ENCODE assay signal across 24 cellular contexts in the genomic region with DNA sequence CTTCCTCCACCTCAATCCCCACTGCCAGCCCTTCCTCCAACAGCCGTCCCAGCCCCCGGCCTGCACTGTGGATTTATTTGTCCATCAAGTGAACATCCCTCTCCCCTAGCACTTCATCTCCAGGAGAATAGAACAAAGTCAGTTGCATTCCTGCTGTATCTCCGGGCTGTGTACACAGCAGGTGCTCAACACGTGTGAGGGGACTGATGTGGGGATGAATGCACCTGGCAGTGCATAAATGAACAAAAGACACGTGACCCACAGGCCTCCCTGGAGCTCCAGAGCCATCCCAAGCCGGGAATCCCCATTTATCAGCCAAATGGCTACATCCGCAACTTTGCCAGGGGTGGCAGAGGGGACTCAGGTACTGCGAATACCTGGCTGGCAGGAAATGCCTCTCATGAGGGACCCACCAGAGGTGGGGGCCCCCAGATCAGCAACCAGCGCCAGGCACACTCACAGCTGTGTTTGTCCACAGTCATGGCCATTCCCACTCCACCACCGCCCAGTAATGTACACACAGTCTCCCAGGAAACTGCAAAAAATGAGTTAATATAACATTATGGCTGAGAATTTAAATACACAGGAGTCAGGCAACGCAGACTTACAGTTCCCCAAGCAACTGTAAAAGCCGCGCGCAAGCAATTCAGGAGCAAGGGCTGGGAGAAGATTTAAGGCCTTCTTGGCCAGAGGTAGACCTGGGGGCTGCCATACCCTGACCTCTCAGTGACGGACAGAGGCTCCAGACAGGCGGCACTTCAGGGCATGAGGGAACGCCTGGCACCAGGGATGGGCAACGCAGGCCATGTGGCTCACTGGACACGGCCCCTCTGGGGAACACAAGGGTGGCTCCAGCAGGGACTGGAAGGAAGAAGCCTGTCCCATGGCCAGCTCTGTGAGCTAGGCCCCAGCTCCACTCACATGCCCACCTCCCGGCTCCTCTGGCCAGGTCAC. TPM values are rescaled to one million over a fixed set of nuclear protein-coding genes. Genes with fewer than 3 reads are reported as not detected.
DNase-seq lines count a peak whose midpoint lies in the region; ATAC-seq, FAIRE-seq and TF ChIP-seq lines count a peak whose summit lies in the region.
"Had no signal": no experiment of that assay in that cellular context is flagged by ENCODE, and none has a peak within 500 bp of the region (broad histone marks: within the 10 kb centered on the region; RNA-seq: fewer than 3 reads in every experiment).

No MANE protein-coding gene starts in this region.

- H2AFZ ChIP-seq in HepG2 (ENCODE audit: low read length) (no peak overlapping the region), mesenchymal stem cell (ENCODE audit: low read depth, low read length) (no peak overlapping the region)

- H3K4me1 ChIP-seq in HepG2 (ENCODE audit: insufficient read depth, low read length) (no peaks in the 10 kb centered on the region; the same call in 1 of the 2 replicates), right lobe of liver (no peaks in the 10 kb centered on the region), mesenchymal stem cell (ENCODE audit: control insufficient read depth, insufficient read depth, low read depth, low read length) (peaks cover 5% of the 10 kb centered on the region), uterus (peaks cover 0 to 14% of the 10 kb centered on the region in 2 donors)

- peak overlapping the region; percentile 18 for H4K91ac ChIP-seq in mesenchymal stem cell (ENCODE audit: low read length)

- DNase-seq in HepG2 (ENCODE audit: low spot score), result no peak
- DNase-seq in right lobe of liver, result no peak
- peak; percentile 78 for DNase-seq in NCI-H748 treated with DMSO at 0.1 percent for 48 hours (lab: John Stamatoyannopoulos, UW)
- no peak for DNase-seq in mesenchymal stem cell
- DNase-seq in GM10266 (ENCODE audit: extremely low spot score), result no peak
- DNase-seq in GM19238 (ENCODE audit: insufficient read length, low spot score), result no peak
- DNase-seq in uterus, result no peak
- DNase-seq: ACHN; activated B cell treated with CpG ODN at 0.5 μM for 24 hours; activated CD4-positive, alpha-beta memory T cell treated with anti-CD3 and anti-CD28 coated beads, Interleukin-2, amount 10 ng/mL, durations not matched to agents 7 days and 5 days; activated naive CD4-positive, alpha-beta T cell; activated T-cell treated with anti-CD3 and anti-CD28 coated beads for 4 hours; amniotic stem cell; foreskin keratinocyte; NCI-H1105; NK-92 treated with Interleukin-12 subunit alpha and Interleukin-12 subunit beta, amount 100 ng/mL, for 24 hours; stimulated activated CD8-positive, alpha-beta memory T cell treated with anti-CD3 and anti-CD28 coated beads, Interleukin-4, amount 100 ng/mL, for 48 hours; substantia nigra had no signal

- H2BK5ac ChIP-seq in mesenchymal stem cell (ENCODE audit: low read depth, low read length, poor library complexity, severe bottlenecking), result no peak overlapping the region

- no peaks in the 10 kb centered on the region for H3K9me3 Mint-ChIP-seq in activated T-helper 17 cell treated with anti-CD3 and anti-CD28 coated beads, Interleukin-2, amount 50 U/mL, for 72 hours
- H3K9me3 Mint-ChIP-seq: activated B cell treated with CpG ODN at 0.5 μM for 24 hours; T-helper 2 cell treated with Interferon-gamma antibody and Interleukin-4, amounts not matched to agents 5 μg/mL and 100 μg/mL, for 36 hours had no signal

- peaks cover 16% of the 10 kb centered on the region for H3K4me1 Mint-ChIP-seq in activated T-helper 17 cell treated with anti-CD3 and anti-CD28 coated beads, Interleukin-2, amount 50 U/mL, for 72 hours

- peaks cover 2% of the 10 kb centered on the region for H3K79me1 ChIP-seq in mesenchymal stem cell (replicated peaks; ENCODE audit: low read length, poor library complexity, severe bottlenecking)

- no peak for TF ChIP-seq EP300 in HepG2 (IDR thresholded peaks at IDR 0.05; ENCODE audit: low read depth in 2 of 2, low read length in 2 of 2)
- no peak for TF ChIP-seq EP300 in HepG2 (CRISPR knock-in tag; IDR thresholded peaks at IDR 0.05; ENCODE audit: borderline replicate concordance)

- no peak for TF ChIP-seq POLR2A in HepG2 (IDR thresholded peaks at IDR 0.05; ENCODE audit: insufficient read depth in 1 of 2, low read depth in 2 of 2, low read length in 2 of 2)
- no peak for TF ChIP-seq POLR2A in right lobe of liver (IDR thresholded peaks at IDR 0.05)
- TF ChIP-seq POLR2A in uterus (IDR thresholded peaks at IDR 0.05), result no peak

- TF ChIP-seq RAD21 in HepG2 (CRISPR knock-in tag; IDR thresholded peaks at IDR 0.05), result no peak

- no peak overlapping the region for H3K23ac ChIP-seq in mesenchymal stem cell (ENCODE audit: low read length in 2 of 2)

- no peak for FAIRE-seq in HepG2 (lab: Jason Lieb, UNC)
- FAIRE-seq: GM12892 had no signal

- TF ChIP-seq CTCF in HepG2 (CRISPR knock-in tag; IDR thresholded peaks at IDR 0.05) (no peak), right lobe of liver (IDR thresholded peaks at IDR 0.05) (no peak), GM10266 (IDR thresholded peaks at IDR 0.05; ENCODE audit: control insufficient read depth, insufficient read depth, low read depth, missing control alignments) (no peak), uterus (IDR thresholded peaks at IDR 0.05) (no peak)

- H2AK5ac ChIP-seq in mesenchymal stem cell (ENCODE audit: low read length, severe bottlenecking), result no peak overlapping the region

- CTCF ChIA-PET in HepG2 (lab: Yijun Ruan, JAX; ENCODE audit: low intra/inter-chr PET ratio, low total read pairs), result no interaction called here

- no peak overlapping the region for H3K9ac ChIP-seq in HepG2 (ENCODE audit: insufficient read depth, low read depth, low read length)
- no peak overlapping the region for H3K9ac ChIP-seq in mesenchymal stem cell (ENCODE audit: low read length)

- peak overlapping the region in 1 of 3 experiments; percentile 37; a peak in 1 of 6 replicates for H3K4me3 ChIP-seq in HepG2 (replicated peaks in 1 of 3; ENCODE audit: insufficient read depth in 1 of 3, low read depth in 2 of 3, low read length in 3 of 3)
- no peak overlapping the region for H3K4me3 ChIP-seq in right lobe of liver
- H3K4me3 ChIP-seq in mesenchymal stem cell (ENCODE audit: insufficient read depth in 1 of 2, low read depth in 1 of 2, low read length in 2 of 2), result no peak overlapping the region
- no peak overlapping the region for H3K4me3 ChIP-seq in uterus
- H3K4me3 ChIP-seq: HAP-1 had no signal

- H2BK12ac ChIP-seq in mesenchymal stem cell (ENCODE audit: low read length in 2 of 2), result no peak overlapping the region

- POLR2A ChIA-PET in HepG2 (lab: Yijun Ruan, JAX), result no interaction called here

- in situ Hi-C loops in HepG2 (cut with HindIII; ENCODE audit: extremely low pct_ligation_motif_present, low pct_unique_long_range_greater_than_20kb), result no loop called here

- no peak overlapping the region for H3K4me3 Mint-ChIP-seq in activated T-helper 17 cell treated with anti-CD3 and anti-CD28 coated beads, Interleukin-2, amount 50 U/mL, for 72 hours
- H3K4me3 Mint-ChIP-seq: activated B cell treated with CpG ODN at 0.5 μM for 24 hours; activated CD4-positive, alpha-beta memory T cell treated with anti-CD3 and anti-CD28 coated beads, Interleukin-2, amount 10 ng/mL, durations not matched to agents 7 days and 5 days; CD14-positive monocyte; T-helper 2 cell treated with Interferon-gamma antibody and Interleukin-4, amounts not matched to agents 5 μg/mL and 100 μg/mL, for 36 hours had no signal

- no peaks in the 10 kb centered on the region for H3K36me3 ChIP-seq in HepG2 (replicated peaks in 1 of 2; ENCODE audit: control insufficient read depth in 1 of 2, insufficient read depth in 2 of 2, low read length in 2 of 2)
- H3K36me3 ChIP-seq in right lobe of liver, result no peaks in the 10 kb centered on the region
- H3K36me3 ChIP-seq in mesenchymal stem cell (ENCODE audit: control insufficient read depth in 1 of 2, insufficient read depth in 2 of 2, low read depth in 1 of 2, low read length in 2 of 2), result no peaks in the 10 kb centered on the region
- no peaks in the 10 kb centered on the region for H3K36me3 ChIP-seq in uterus
- H3K36me3 ChIP-seq: HAP-1 had no signal

- no peak overlapping the region for H3K27ac Mint-ChIP-seq in activated T-helper 17 cell treated with anti-CD3 and anti-CD28 coated beads, Interleukin-2, amount 50 U/mL, for 72 hours
- H3K27ac Mint-ChIP-seq: activated B cell treated with CpG ODN at 0.5 μM for 24 hours; activated CD4-positive, alpha-beta memory T cell treated with anti-CD3 and anti-CD28 coated beads, Interleukin-2, amount 10 ng/mL, durations not matched to agents 7 days and 5 days; CD14-positive monocyte; T-helper 2 cell treated with Interferon-gamma antibody and Interleukin-4, amounts not matched to agents 5 μg/mL and 100 μg/mL, for 36 hours had no signal

- H3K79me2 ChIP-seq in HepG2 (ENCODE audit: insufficient read depth, low read length), result no peaks in the 10 kb centered on the region

- no peak overlapping the region for H3K18ac ChIP-seq in mesenchymal stem cell (ENCODE audit: low read depth in 1 of 2, low read length in 2 of 2)

- no TSS peak for BruUV-seq in HepG2 (replicated peaks; lab: Mats Ljungman, UMichigan)

- intact Hi-C loops in HepG2 (cut with micrococcal nuclease; ENCODE audit: unreplicated experiment) (no loop called here), right lobe of liver (cut with DNase I) (no loop called here), uterus (cut with DNase I; ENCODE audit: low total_unique reads) (no loop called here)

- H4K20me1 ChIP-seq in HepG2 (ENCODE audit: insufficient read depth, low read length), result no peaks in the 10 kb centered on the region

- H2BK15ac ChIP-seq in mesenchymal stem cell (ENCODE audit: low read depth, poor library complexity, severe bottlenecking), result peak overlapping the region; percentile 49

- no peak overlapping the region for H3K14ac ChIP-seq in mesenchymal stem cell (ENCODE audit: low read length in 2 of 2)

- no peak overlapping the region for H2BK120ac ChIP-seq in mesenchymal stem cell (ENCODE audit: low read depth, low read length)

- no peak overlapping the region for H4K8ac ChIP-seq in mesenchymal stem cell (ENCODE audit: low read length)

- ATAC-seq in HepG2, result no peak
- ATAC-seq in right lobe of liver, result no peak
- no peak for ATAC-seq in activated T-helper 17 cell treated with anti-CD3 and anti-CD28 coated beads, Interleukin-2, amount 50 U/mL, for 72 hours (replicated peaks)
- ATAC-seq: foreskin keratinocyte, SK-N-SH treated with all-trans-retinoic acid at 6 μM for 48 hours had no signal

- H3K27ac ChIP-seq in HepG2 (ENCODE audit: extremely low read length, insufficient read depth, low read length), result no peak overlapping the region
- H3K27ac ChIP-seq in right lobe of liver, result no peak overlapping the region
- H3K27ac ChIP-seq in mesenchymal stem cell (ENCODE audit: low read length, poor library complexity, severe bottlenecking), result no peak overlapping the region
- H3K27ac ChIP-seq in uterus, result no peak overlapping the region
- H3K27ac ChIP-seq: foreskin keratinocyte had no signal

- H3K9me3 ChIP-seq in HepG2 (ENCODE audit: low read length) (no peaks in the 10 kb centered on the region), right lobe of liver (no peaks in the 10 kb centered on the region), mesenchymal stem cell (ENCODE audit: control insufficient read depth, low read length) (no peaks in the 10 kb centered on the region), uterus (no peaks in the 10 kb centered on the region)
- H3K9me3 ChIP-seq: HAP-1 had no signal

- WGBS in HepG2 (ENCODE audit: low lambda C conversion rate), result 55% methylated on average over 16 of the region's 20 CpGs
- WGBS in right lobe of liver (ENCODE audit: insufficient coverage, low coverage, low lambda C conversion rate, missing lambda C conversion rate), result 73% methylated on average over 14 of the region's 20 CpGs
- WGBS in mesenchymal stem cell, result 83% methylated on average over 19 of the region's 20 CpGs

- no peaks in the 10 kb centered on the region for H3K36me3 Mint-ChIP-seq in activated T-helper 17 cell treated with anti-CD3 and anti-CD28 coated beads, Interleukin-2, amount 50 U/mL, for 72 hours (ENCODE audit: low read depth)
- H3K36me3 Mint-ChIP-seq: CD14-positive monocyte had no signal

- H3K4me2 ChIP-seq in HepG2 (ENCODE audit: low read depth, low read length) (no peak overlapping the region), mesenchymal stem cell (ENCODE audit: low read length, poor library complexity, severe bottlenecking) (no peak overlapping the region)

- peaks cover 1 to 22% of the 10 kb centered on the region in 2 experiments; a peak in 3 of 5 replicates for H3K27me3 ChIP-seq in HepG2 (ENCODE audit: control insufficient read depth in 1 of 2, insufficient read depth in 2 of 2, low read length in 2 of 2)
- H3K27me3 ChIP-seq in right lobe of liver, result no peaks in the 10 kb centered on the region
- H3K27me3 ChIP-seq in mesenchymal stem cell (ENCODE audit: control insufficient read depth in 1 of 2, insufficient read depth in 1 of 2, low read length in 2 of 2), result peaks cover 0 to 40% of the 10 kb centered on the region in 2 experiments
- no peaks in the 10 kb centered on the region for H3K27me3 ChIP-seq in uterus
- H3K27me3 ChIP-seq: foreskin keratinocyte had no signal

- H3K4ac ChIP-seq in mesenchymal stem cell (ENCODE audit: low read depth in 1 of 2, low read length in 2 of 2), result no peak overlapping the region

- no peaks in the 10 kb centered on the region for H3K27me3 Mint-ChIP-seq in activated T-helper 17 cell treated with anti-CD3 and anti-CD28 coated beads, Interleukin-2, amount 50 U/mL, for 72 hours
- H3K27me3 Mint-ChIP-seq: activated CD4-positive, alpha-beta memory T cell treated with anti-CD3 and anti-CD28 coated beads, Interleukin-2, amount 10 ng/mL, durations not matched to agents 7 days and 5 days had no signal

RNA-seq across cellular contexts. Expression of a gene that starts 50.3 kb away (rescaled TPM):
- total RNA-seq in HepG2 (2016; rRNA removed; fragmentation: Illumina TruSeq; extraction: Trizol) (23.7 and 25.7 TPM in 2 replicates), right lobe of liver (10 to 100 TPM; 15.4 to 20.5 (median 18.5) TPM), uterus (10 to 100 TPM; 14.4 to 51.7 (median 27.3) TPM)
- total RNA-seq in HepG2 (2016; cell fraction: cytosol; rRNA removed; fragmentation: Illumina TruSeq; extraction: Trizol; ENCODE audit: low read depth), result 1.5 TPM in 2 replicates
- 23.1 and 26.1 TPM in 2 replicates for total RNA-seq in HepG2 (2016; cell fraction: insoluble cytoplasmic fraction; rRNA removed; fragmentation: Illumina TruSeq; extraction: Trizol)
- 7.4 and 8.3 TPM in 2 replicates for total RNA-seq in HepG2 (2016; cell fraction: membrane; rRNA removed; fragmentation: Illumina TruSeq; extraction: Trizol)
- 19.0 and 20.9 TPM in 2 replicates for total RNA-seq in HepG2 (2016; cell fraction: nucleus; rRNA removed; fragmentation: Illumina TruSeq; extraction: Trizol)
- 12.8 and 15.8 TPM in 2 replicates for polyA plus RNA-seq in HepG2 (2011; rRNA removed)
- polyA plus RNA-seq in HepG2 (2011; cell fraction: cytosol; rRNA removed), result 12.1 and 14.1 TPM in 2 replicates
- 14.6 and 15.9 TPM in 2 replicates for polyA plus RNA-seq in HepG2 (2011; cell fraction: nucleus; rRNA removed)
- 13.0 and 16.5 TPM in 2 replicates for polyA plus RNA-seq in HepG2 (2012)
- 0.41 and 0.70 TPM in 2 replicates for polyA plus RNA-seq in HepG2 (2016; cell fraction: cytosol; fragmentation: Illumina TruSeq; extraction: Trizol; ENCODE audit: low read depth)
- 16.1 and 17.1 TPM in 2 replicates for polyA plus RNA-seq in HepG2 (2016; cell fraction: insoluble cytoplasmic fraction; fragmentation: Illumina TruSeq; extraction: Trizol; ENCODE audit: low read depth)
- polyA plus RNA-seq in HepG2 (2016; cell fraction: membrane; fragmentation: Illumina TruSeq; extraction: Trizol; ENCODE audit: low read depth), result 2.3 and 2.6 TPM in 2 replicates
- polyA plus RNA-seq in HepG2 (2016; cell fraction: nucleus; fragmentation: Illumina TruSeq; extraction: Trizol; ENCODE audit: insufficient read depth, low read depth), result 16.7 and 20.2 TPM in 2 replicates
- polyA minus RNA-seq in HepG2 (2011; rRNA and poly(A)+ RNA removed; ENCODE audit: low replicate concordance), result 35.6 and 52.5 TPM in 2 replicates
- polyA minus RNA-seq in HepG2 (2011; cell fraction: cytosol; rRNA and poly(A)+ RNA removed), result 20.2 and 25.1 TPM in 2 replicates
- polyA minus RNA-seq in HepG2 (2011; cell fraction: nucleus; rRNA and poly(A)+ RNA removed), result 24.6 and 30.6 TPM in 2 replicates
- polyA plus RNA-seq in mesenchymal stem cell (2013, experiment 1 of 2), result 11.3 TPM
- polyA plus RNA-seq in mesenchymal stem cell (2013, experiment 2 of 2), result 11.0 TPM
- 10 to 100 TPM; 61.2 to 72.5 TPM for total RNA-seq in activated T-helper 17 cell treated with anti-CD3 and anti-CD28 coated beads, Interleukin-2, amount 50 U/mL, for 72 hours
